Comparison of ENCODE assay signal across 24 cellular contexts in the genomic region with DNA sequence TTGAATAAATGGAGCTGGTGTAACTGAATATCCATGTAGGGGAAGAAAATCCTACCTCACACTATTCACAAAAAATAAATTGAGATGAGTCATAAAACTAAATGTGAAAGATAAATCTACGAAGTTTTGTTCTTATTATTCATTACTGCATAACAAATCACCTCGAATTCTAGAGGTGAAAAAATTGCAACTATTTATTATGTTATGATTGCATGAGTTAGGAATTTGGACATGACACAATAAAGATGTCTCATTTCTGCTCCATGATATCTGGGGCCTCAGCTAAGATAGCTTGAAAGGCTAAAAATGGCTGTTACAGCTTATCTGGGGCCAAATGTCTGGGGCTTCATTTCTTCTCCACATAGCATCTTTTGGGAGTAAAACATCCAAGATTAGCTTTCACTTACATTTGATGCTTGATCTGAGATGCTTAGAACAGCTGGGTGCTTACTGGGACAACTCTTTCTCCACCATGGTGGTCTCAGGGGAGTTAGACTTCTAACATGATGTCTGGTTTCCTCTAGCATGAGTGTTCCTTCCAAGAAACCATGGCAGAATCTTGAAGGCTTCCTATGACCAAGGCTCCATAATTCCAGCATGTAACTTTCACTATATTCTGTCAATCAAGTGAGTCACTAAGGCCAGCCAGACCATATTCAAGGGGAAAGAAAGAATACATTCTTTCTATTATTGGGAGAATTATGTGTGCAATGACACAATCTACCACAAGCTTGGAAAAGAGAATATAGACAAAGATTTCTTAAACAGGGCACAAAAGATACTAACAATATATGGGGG. TPM values are rescaled to one million over a fixed set of nuclear protein-coding genes. Genes with fewer than 3 reads are reported as not detected.
DNase-seq lines count a peak whose midpoint lies in the region; ATAC-seq, FAIRE-seq and TF ChIP-seq lines count a peak whose summit lies in the region.
"Had no signal": no experiment of that assay in that cellular context is flagged by ENCODE, and none has a peak within 500 bp of the region (broad histone marks: within the 10 kb centered on the region; RNA-seq: fewer than 3 reads in every experiment).

No MANE protein-coding gene starts in this region.

- no peak overlapping the region for H3K4me3 Mint-ChIP-seq in astrocyte (ENCODE audit: unreplicated experiment)
- H3K4me3 Mint-ChIP-seq in activated T-cell treated with anti-CD3 and anti-CD28 coated beads, Interleukin-2, amount 50 U/mL, for 4 hours: no peak overlapping the region
- H3K4me3 Mint-ChIP-seq: activated naive CD8-positive, alpha-beta T cell treated with anti-CD3 and anti-CD28 coated beads for 36 hours; activated T-helper 17 cell treated with anti-CD3 and anti-CD28 coated beads, Interleukin-2, amount 50 U/mL, for 72 hours; type B pancreatic cell had no signal

- H3K4me1 ChIP-seq in ACC112 (ENCODE audit: control insufficient read depth, insufficient read depth, low read length, unreplicated experiment) (peaks cover 12% of the 10 kb centered on the region), astrocyte (ENCODE audit: insufficient read depth, low read length) (no peaks in the 10 kb centered on the region)
- H3K4me1 ChIP-seq: heart right ventricle, left ventricle myocardium inferior, sigmoid colon had no signal

- no peak for FAIRE-seq in astrocyte (lab: Jason Lieb, UNC)

- H3K36me3 Mint-ChIP-seq in astrocyte (ENCODE audit: low read depth, unreplicated experiment): no peaks in the 10 kb centered on the region
- no peaks in the 10 kb centered on the region for H3K36me3 Mint-ChIP-seq in activated T-cell treated with anti-CD3 and anti-CD28 coated beads, Interleukin-2, amount 50 U/mL, for 4 hours (ENCODE audit: insufficient read depth)
- H3K36me3 Mint-ChIP-seq: activated naive CD8-positive, alpha-beta T cell treated with anti-CD3 and anti-CD28 coated beads for 36 hours; type B pancreatic cell had no signal

- H3K4me1 Mint-ChIP-seq in astrocyte (ENCODE audit: low read depth, unreplicated experiment): peaks cover 11% of the 10 kb centered on the region
- no peaks in the 10 kb centered on the region for H3K4me1 Mint-ChIP-seq in activated T-cell treated with anti-CD3 and anti-CD28 coated beads, Interleukin-2, amount 50 U/mL, for 4 hours (ENCODE audit: low read depth)
- H3K4me1 Mint-ChIP-seq: activated naive CD8-positive, alpha-beta T cell treated with anti-CD3 and anti-CD28 coated beads for 36 hours; activated T-helper 17 cell treated with anti-CD3 and anti-CD28 coated beads, Interleukin-2, amount 50 U/mL, for 72 hours had no signal

- ATAC-seq in HG02885 (IDR thresholded peaks at IDR 0.05; ENCODE audit: poor library complexity, unreplicated experiment): no peak
- ATAC-seq in activated T-cell treated with anti-CD3 and anti-CD28 coated beads, Interleukin-2, amount 50 U/mL, for 4 hours: no peak
- ATAC-seq in GM18519 (IDR thresholded peaks at IDR 0.05; ENCODE audit: low FRiP score, unreplicated experiment): no peak
- ATAC-seq: activated T-helper 17 cell treated with anti-CD3 and anti-CD28 coated beads, Interleukin-2, amount 50 U/mL, for 72 hours; heart right ventricle; SK-N-SH treated with all-trans-retinoic acid at 6 μM for 48 hours had no signal

- H3K4me3 ChIP-seq in ACC112 (ENCODE audit: low read depth, low read length) (peak overlapping the region; percentile 39; the same call in 1 of the 2 replicates), astrocyte (ENCODE audit: insufficient read depth, low read depth, low read length) (no peak overlapping the region)
- H3K4me3 ChIP-seq: BLaER1 treated with 17β-estradiol and CSF1 and Interleukin-3, amounts not matched to agents 10 nM and 100 nM; heart right ventricle; left ventricle myocardium inferior; MG63; sigmoid colon had no signal

- peak overlapping the region; percentile 12 for H3K4me2 ChIP-seq in astrocyte (ENCODE audit: low read length)

- no peaks in the 10 kb centered on the region for H3K9me3 ChIP-seq in astrocyte (ENCODE audit: insufficient read depth, low read depth, low read length)
- H3K9me3 ChIP-seq: BLaER1 treated with 17β-estradiol and CSF1 and Interleukin-3, amounts not matched to agents 10 nM and 100 nM; heart right ventricle; left ventricle myocardium inferior; MG63; sigmoid colon had no signal

- TF ChIP-seq CTCF in astrocyte (IDR thresholded peaks at IDR 0.05; ENCODE audit: insufficient read depth, low read depth, low read length): no peak

- peak overlapping the region; percentile 49 for H2AFZ ChIP-seq in ACC112 (ENCODE audit: low read length, unreplicated experiment)
- H2AFZ ChIP-seq in astrocyte (ENCODE audit: low read depth, low read length): no peak overlapping the region

- H3K9me3 Mint-ChIP-seq in astrocyte (ENCODE audit: unreplicated experiment): no peaks in the 10 kb centered on the region
- H3K9me3 Mint-ChIP-seq in activated T-cell treated with anti-CD3 and anti-CD28 coated beads, Interleukin-2, amount 50 U/mL, for 4 hours: no peaks in the 10 kb centered on the region
- H3K9me3 Mint-ChIP-seq: activated naive CD8-positive, alpha-beta T cell treated with anti-CD3 and anti-CD28 coated beads for 36 hours; activated T-helper 17 cell treated with anti-CD3 and anti-CD28 coated beads, Interleukin-2, amount 50 U/mL, for 72 hours; type B pancreatic cell had no signal

- DNase-seq in HS-27A (ENCODE audit: low read depth): peak; percentile 86
- DNase-seq in astrocyte (ENCODE audit: low read depth): peak; percentile 20
- DNase-seq in foreskin melanocyte: peak; percentile 23
- no peak for DNase-seq in HUDEP-2 (lab: John Stamatoyannopoulos, UW; ENCODE audit: unreplicated experiment in 76 of 76)
- no peak for DNase-seq in activated T-cell treated with anti-CD3 and anti-CD28 coated beads, Interleukin-2, amount 50 U/mL, for 4 hours
- DNase-seq: activated CD4-positive, alpha-beta T cell treated with anti-CD3 and anti-CD28 coated beads, Interleukin-2, amount 50 U/mL, for 1 hour; activated naive CD8-positive, alpha-beta T cell treated with anti-CD3 and anti-CD28 coated beads for 36 hours; Calu3; heart right ventricle; left ventricle myocardium inferior; MG63; midbrain; NCI-H1436; NCI-H524; sigmoid colon had no signal

- 0 out of 2 replicates have a peak, but pooled peaks cover 6% of the 10 kb centered on the region for H3K27me3 ChIP-seq in ACC112 (ENCODE audit: insufficient read depth, low read length)
- H3K27me3 ChIP-seq in astrocyte (ENCODE audit: insufficient read depth, low read length): no peaks in the 10 kb centered on the region
- H3K27me3 ChIP-seq: BLaER1 treated with 17β-estradiol and CSF1 and Interleukin-3, amounts not matched to agents 10 nM and 100 nM; MG63; sigmoid colon had no signal

- H3K36me3 ChIP-seq in ACC112 (ENCODE audit: insufficient read depth, low read length) (no peaks in the 10 kb centered on the region), astrocyte (ENCODE audit: insufficient read depth, low read length) (no peaks in the 10 kb centered on the region)
- H3K36me3 ChIP-seq: BLaER1 treated with 17β-estradiol and CSF1 and Interleukin-3, amounts not matched to agents 10 nM and 100 nM; heart right ventricle; left ventricle myocardium inferior; MG63; sigmoid colon had no signal

- H3K27me3 Mint-ChIP-seq in astrocyte (ENCODE audit: low read depth, unreplicated experiment): peaks cover 8% of the 10 kb centered on the region
- H3K27me3 Mint-ChIP-seq in activated T-cell treated with anti-CD3 and anti-CD28 coated beads, Interleukin-2, amount 50 U/mL, for 4 hours (ENCODE audit: low read depth): peaks cover 37% of the 10 kb centered on the region

- no peak overlapping the region for H3K9ac ChIP-seq in astrocyte (ENCODE audit: low read length)
- H3K9ac ChIP-seq: BLaER1 treated with 17β-estradiol and CSF1 and Interleukin-3, amounts not matched to agents 10 nM and 100 nM had no signal

- peak overlapping the region; percentile 75 for H3K27ac ChIP-seq in ACC112 (ENCODE audit: low read depth, low read length)
- peak overlapping the region; percentile 28 for H3K27ac ChIP-seq in astrocyte (ENCODE audit: low read depth, low read length)
- H3K27ac ChIP-seq: BLaER1 treated with 17β-estradiol and CSF1 and Interleukin-3, amounts not matched to agents 10 nM and 100 nM; heart right ventricle; left ventricle myocardium inferior; sigmoid colon had no signal

- H3K79me2 ChIP-seq in ACC112 (ENCODE audit: control insufficient read depth, insufficient read depth, low read length, unreplicated experiment): no peaks in the 10 kb centered on the region
- H3K79me2 ChIP-seq in astrocyte (ENCODE audit: insufficient read depth, low read length): no peaks in the 10 kb centered on the region

- H3K27ac Mint-ChIP-seq in astrocyte (ENCODE audit: unreplicated experiment): peak overlapping the region; percentile 93
- H3K27ac Mint-ChIP-seq: activated naive CD8-positive, alpha-beta T cell treated with anti-CD3 and anti-CD28 coated beads for 36 hours; activated T-helper 17 cell treated with anti-CD3 and anti-CD28 coated beads, Interleukin-2, amount 50 U/mL, for 72 hours; progenitor cell of endocrine pancreas; type B pancreatic cell had no signal

- H4K20me1 ChIP-seq in astrocyte (ENCODE audit: insufficient read depth, low read length): no peaks in the 10 kb centered on the region
- H4K20me1 ChIP-seq: BLaER1 treated with 17β-estradiol and CSF1 and Interleukin-3, amounts not matched to agents 10 nM and 100 nM had no signal

RNA-seq across cellular contexts. Expression of gene OR2B6, which starts 30.1 kb away (rescaled TPM):
- not detected in 2 replicates for total RNA-seq in astrocyte
- total RNA-seq in activated T-cell treated with anti-CD3 and anti-CD28 coated beads, Interleukin-2, amount 50 U/mL, for 4 hours: not detected
- total RNA-seq: activated naive CD8-positive, alpha-beta T cell treated with anti-CD3 and anti-CD28 coated beads for 36 hours; heart right ventricle; left ventricle myocardium inferior; progenitor cell of endocrine pancreas; RPMI7951; sigmoid colon had no signal

Comparison
In these comparisons a context has a peak if more than half of its experiments do, and no peak if none do; other contexts are left out.
1. DNase-seq: peak in HS-27A (single experiment), astrocyte (single experiment) and foreskin melanocyte (single experiment); none in HUDEP-2 (0 of 76) and activated T-cell treated with anti-CD3 and anti-CD28 coated beads, Interleukin-2, amount 50 U/mL, for 4 hours (single experiment).